20 cellular contexts compared by ENCODE assay signal in the genomic region with DNA sequence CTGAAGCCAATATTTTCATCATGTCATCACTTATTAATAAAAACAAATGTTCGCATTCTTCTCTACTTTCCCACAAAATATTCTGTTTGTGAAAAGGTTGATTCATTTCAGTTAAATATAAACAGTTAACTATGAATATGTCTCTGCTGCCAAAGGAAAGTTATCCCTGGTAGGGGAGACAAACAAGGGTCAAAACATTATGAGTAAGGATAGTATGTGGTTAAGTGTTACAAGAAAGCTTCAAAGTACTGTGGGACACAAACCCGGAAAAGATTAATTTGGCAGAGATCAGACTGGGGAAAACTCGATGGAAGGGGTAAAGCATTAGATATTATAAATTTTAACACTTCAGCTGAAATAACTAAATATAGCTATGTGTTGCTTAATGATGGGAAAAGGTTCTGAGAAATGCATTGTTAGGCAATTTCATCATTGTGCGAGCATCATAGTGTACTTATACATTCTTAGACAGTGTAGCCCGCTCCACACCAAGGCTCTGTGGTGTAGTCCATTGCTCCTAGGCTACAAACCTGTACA.
DNase-seq lines count a peak whose midpoint lies in the region; ATAC-seq, FAIRE-seq and TF ChIP-seq lines count a peak whose summit lies in the region.
"Had no signal": no experiment of that assay in that cellular context is flagged by ENCODE, and none has a peak within 500 bp of the region (broad histone marks: within the 10 kb centered on the region; RNA-seq: fewer than 3 reads in every experiment).

No MANE protein-coding gene starts in this region.

- POLR2A ChIA-PET in BJ (lab: Charles Lee): no interaction called here

- H3K4me3 ChIP-seq in BJ (ENCODE audit: low read depth, low read length) (no peak overlapping the region), fibroblast of mammary gland (ENCODE audit: control insufficient read depth, low read depth, low read length) (no peak overlapping the region), pancreas (no peak overlapping the region)
- no peak overlapping the region for H3K4me3 ChIP-seq in effector memory CD4-positive, alpha-beta T cell (ENCODE audit: insufficient read depth, low read depth, low read length, poor library complexity, severe bottlenecking)
- H3K4me3 ChIP-seq: esophagus muscularis mucosa had no signal

- intact Hi-C loops in pancreas (cut with DNase I): no loop called here

- TF ChIP-seq CTCF in BJ (IDR thresholded peaks at IDR 0.05; ENCODE audit: insufficient read depth, low read depth, low read length): no peak
- TF ChIP-seq CTCF in fibroblast of mammary gland (conservative IDR thresholded peaks at IDR 0.05; ENCODE audit: control insufficient read depth, insufficient read depth, low read depth, low read length): no peak
- TF ChIP-seq CTCF in pancreas (IDR thresholded peaks at IDR 0.05): no peak
- TF ChIP-seq CTCF in GM20000 (IDR thresholded peaks at IDR 0.05; ENCODE audit: extremely low read depth, missing control alignments): no peak

- WGBS in pancreas, 2 donors: 49 to 56% methylated on average over 5 of the region's 5 CpGs

- peak; percentile 92 for FAIRE-seq in RCC 7860 (lab: Jason Lieb, UNC)
- no peak for FAIRE-seq in pancreas (lab: Jason Lieb, UNC)
- FAIRE-seq: H1 had no signal

- CTCF ChIA-PET in BJ (lab: Yijun Ruan, JAX): interaction anchor here (1.5 to 1.6 kb wide), 2 partner anchors 9 to 11 kb away, joined by 4 to 6 read pairs; no protein-coding TSS in a partner anchor

- DNase-seq in BJ (ENCODE audit: low read depth): peak; percentile 34
- peak; percentile 42 for DNase-seq in RCC 7860 (ENCODE audit: low spot score)
- peak; percentile 93 for DNase-seq in fibroblast of mammary gland (ENCODE audit: low read depth)
- DNase-seq in pancreas: no peak
- DNase-seq in GF-D8 (lab: John Stamatoyannopoulos, UW): no peak
- no peak for DNase-seq in stimulated activated CD4-positive, alpha-beta T cell treated with anti-CD3 and anti-CD28 coated beads, Interleukin-2, amount 100 ng/mL, for 24 hours
- no peak for DNase-seq in GM20000 (ENCODE audit: low spot score)
- no peak for DNase-seq in effector memory CD4-positive, alpha-beta T cell
- DNase-seq: activated CD4-positive, alpha-beta T cell treated with anti-CD3 and anti-CD28 coated beads for 4 hours; activated T-cell treated with anti-CD3 and anti-CD28 coated beads, Interleukin-2, amount 50 U/mL, for 1 hour; CD8-positive, alpha-beta T cell; cortex of kidney; immature natural killer cell; NCI-H1930; NCI-H748 treated with DMSO at 0.1 percent for 48 hours; posterior cingulate gyrus; stimulated activated CD8-positive, alpha-beta memory T cell treated with anti-CD3 and anti-CD28 coated beads, Interleukin-4, amount 100 ng/mL, for 48 hours; trophoblast cell had no signal

- peaks cover 0 to 5% (median 0%) of the 10 kb centered on the region in 3 donors for H3K4me1 ChIP-seq in pancreas
- no peaks in the 10 kb centered on the region for H3K4me1 ChIP-seq in effector memory CD4-positive, alpha-beta T cell (ENCODE audit: control insufficient read depth, insufficient read depth, low read length, poor library complexity, severe bottlenecking)

- peak overlapping the region in 2 of 4 donors; percentile 34 to 37 for H3K27ac ChIP-seq in pancreas
- no peak overlapping the region for H3K27ac ChIP-seq in effector memory CD4-positive, alpha-beta T cell (ENCODE audit: insufficient read depth, low read length, poor library complexity, severe bottlenecking)
- H3K27ac ChIP-seq: esophagus muscularis mucosa had no signal

- H3K27me3 ChIP-seq in BJ (ENCODE audit: control insufficient read depth, insufficient read depth, low read length) (no peaks in the 10 kb centered on the region), pancreas (no peaks in the 10 kb centered on the region)
- H3K27me3 ChIP-seq in effector memory CD4-positive, alpha-beta T cell (replicated peaks; ENCODE audit: control insufficient read depth, insufficient read depth, low read length, poor library complexity, severe bottlenecking): no peaks in the 10 kb centered on the region
- H3K27me3 ChIP-seq: esophagus muscularis mucosa had no signal

- H3K36me3 ChIP-seq in BJ (ENCODE audit: control insufficient read depth, insufficient read depth, low read length): no peaks in the 10 kb centered on the region
- no peaks in the 10 kb centered on the region for H3K36me3 ChIP-seq in pancreas
- H3K36me3 ChIP-seq in effector memory CD4-positive, alpha-beta T cell (ENCODE audit: control insufficient read depth, insufficient read depth, low read length): no peaks in the 10 kb centered on the region
- H3K36me3 ChIP-seq: esophagus muscularis mucosa had no signal

- no peaks in the 10 kb centered on the region for H3K9me3 ChIP-seq in pancreas
- H3K9me3 ChIP-seq in effector memory CD4-positive, alpha-beta T cell (ENCODE audit: control insufficient read depth, low read length): no peaks in the 10 kb centered on the region
- H3K9me3 ChIP-seq: esophagus muscularis mucosa had no signal

- ATAC-seq in pancreas: peak; percentile 35 to 89 (median 78)
- ATAC-seq: CD8-positive, alpha-beta T cell had no signal

Comparison
In these comparisons a context has a peak if more than half of its experiments do, and no peak if none do; other contexts are left out.
1. DNase-seq: peak in BJ (single experiment), RCC 7860 (single experiment) and fibroblast of mammary gland (single experiment); none in pancreas (0 of 6), GF-D8 (single experiment), stimulated activated CD4-positive, alpha-beta T cell treated with anti-CD3 and anti-CD28 coated beads, Interleukin-2, amount 100 ng/mL, for 24 hours (0 of 2), GM20000 (single experiment) and effector memory CD4-positive, alpha-beta T cell (0 of 3).